28 cellular contexts compared by ENCODE assay signal in the genomic region with DNA sequence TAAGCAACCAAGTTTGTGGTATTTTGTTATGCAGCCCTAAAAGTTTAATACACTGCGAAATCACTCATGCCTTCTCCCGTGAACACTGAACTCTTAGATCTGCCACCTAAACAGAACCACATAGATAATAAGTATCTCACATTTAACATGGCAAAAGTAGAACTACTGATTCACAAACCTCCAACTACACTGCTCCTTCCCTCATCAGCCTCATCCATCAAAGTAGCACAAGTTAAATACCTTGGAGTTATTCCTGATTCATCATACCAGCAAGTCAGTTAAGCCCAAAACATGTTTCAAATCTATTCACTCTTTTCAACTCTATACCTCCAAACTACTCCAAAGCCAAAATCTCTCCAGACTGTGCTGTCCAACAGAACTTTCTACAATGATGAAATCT.
"Had no signal": no experiment of that assay in that cellular context is flagged by ENCODE, and none has a peak within 500 bp of the region (broad histone marks: within the 10 kb centered on the region; RNA-seq: fewer than 3 reads in every experiment).

No MANE protein-coding gene starts in this region.

- DNase-seq: colonic mucosa; cortex of kidney; effector CD8-positive, alpha-beta T cell; effector memory CD8-positive, alpha-beta T cell; endodermal cell; erythroblast; esophagus squamous epithelium; foreskin keratinocyte; heart left ventricle; hypothalamus; immature natural killer cell; islet precursor cell; kidney; left cardiac atrium; left lung; left ventricle myocardium superior; lower lobe of right lung; mesenchymal stem cell; mucosa of descending colon; naive B cell; naive thymus-derived CD8-positive, alpha-beta T cell had no signal

- H3K4me3 ChIP-seq: colonic mucosa, esophagus squamous epithelium, gastroesophageal sphincter, heart left ventricle, hepatocyte, left lung, lower lobe of right lung, mucosa of descending colon had no signal

- ATAC-seq: effector memory CD8-positive, alpha-beta T cell; esophagus mucosa; foreskin keratinocyte; gastroesophageal sphincter; heart left ventricle; left cardiac atrium; left lung; left ventricle myocardium superior; lower lobe of right lung; mucosa of descending colon; naive thymus-derived CD8-positive, alpha-beta T cell had no signal

- FAIRE-seq: endometrium, frontal cortex, kidney had no signal

- H3K4me3 Mint-ChIP-seq: dendritic cell treated with granulocyte-macrophage colony-stimulating factor and Interleukin-4, amounts not matched to agents 40 ng/mL and 50 ng/mL, for 4 days; effector memory CD8-positive, alpha-beta T cell; endodermal cell; immature natural killer cell; mesothelial cell of epicardium; naive B cell; naive thymus-derived CD8-positive, alpha-beta T cell had no signal

- H3K4me1 Mint-ChIP-seq: endodermal cell; immature natural killer cell; mesothelial cell of epicardium; naive B cell; naive thymus-derived CD8-positive, alpha-beta T cell had no signal

- H3K27me3 Mint-ChIP-seq: dendritic cell treated with granulocyte-macrophage colony-stimulating factor and Interleukin-4, amounts not matched to agents 40 ng/mL and 50 ng/mL, for 4 days; effector memory CD8-positive, alpha-beta T cell; naive B cell; naive thymus-derived CD8-positive, alpha-beta T cell had no signal

- H3K9me3 Mint-ChIP-seq: effector memory CD8-positive, alpha-beta T cell; endodermal cell; immature natural killer cell had no signal

- H3K27ac Mint-ChIP-seq: dendritic cell treated with granulocyte-macrophage colony-stimulating factor and Interleukin-4, amounts not matched to agents 40 ng/mL and 50 ng/mL, for 4 days; effector memory CD8-positive, alpha-beta T cell; endodermal cell; immature natural killer cell; mesothelial cell of epicardium; naive B cell; naive thymus-derived CD8-positive, alpha-beta T cell had no signal
